1 cellular context compared by ENCODE assay signal in genomic region chr15:25058080-25058785, GRCh38.
TF ChIP-seq lines count a peak whose summit lies in the region.

No MANE protein-coding gene starts in this region.

TF ChIP-seq in IMR-90, 13 proteins besides CTCF, POLR2A, EP300 and RAD21 (continued from another document):
- no peak for TF ChIP-seq ELK1 (IDR thresholded peaks at IDR 0.05; ENCODE audit: borderline replicate concordance, low read depth, low read length)
- no peak for TF ChIP-seq CEBPB (IDR thresholded peaks at IDR 0.05; ENCODE audit: low read depth, low read length)
